ENCODE assay signal across 7 cellular contexts in the genomic region with DNA sequence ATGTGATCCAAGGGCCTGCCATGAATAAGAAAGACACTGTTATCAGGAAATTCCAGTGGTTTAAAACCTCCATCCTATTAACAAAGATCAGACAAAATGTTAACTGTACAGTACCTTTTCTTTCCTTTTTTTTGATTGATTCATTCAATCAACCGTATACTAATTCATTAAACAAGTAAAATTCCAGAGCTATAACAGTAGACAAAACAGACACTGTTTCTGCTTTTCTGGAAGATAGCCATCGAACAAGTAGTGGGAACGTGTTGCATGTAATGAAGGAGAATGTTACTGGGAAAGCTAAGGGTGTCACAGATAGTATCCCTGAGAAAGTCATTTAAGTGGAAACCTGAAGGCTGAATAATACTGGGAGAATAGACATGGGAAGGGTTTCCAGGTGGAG.
"Had no signal": no experiment of that assay in that cellular context is flagged by ENCODE, and none has a peak within 500 bp of the region (broad histone marks: within the 10 kb centered on the region; RNA-seq: fewer than 3 reads in every experiment).

No MANE protein-coding gene starts in this region.

- FAIRE-seq: H1, HepG2 had no signal

- H3K27ac Mint-ChIP-seq: GM23338, H9, IgD-negative memory B cell had no signal

- H3K4me2 ChIP-seq: GM23338 had no signal

- H2AFZ ChIP-seq: GM23338 had no signal

- H3K4me3 ChIP-seq: GM23338 had no signal

- H3K4me3 Mint-ChIP-seq: GM23338, H9, IgD-negative memory B cell had no signal

- H3K4me1 Mint-ChIP-seq: GM23338, H9, IgD-negative memory B cell had no signal

- H3K27me3 Mint-ChIP-seq: IgD-negative memory B cell had no signal

- DNase-seq: H9, HCEC 1CT, KBM-7 had no signal
